ENCODE assay signal across 8 cellular contexts in genomic region chr2:111506936-111507335, GRCh38.
DNase-seq lines count a peak whose midpoint lies in the region; ATAC-seq lines count a peak whose summit lies in the region.
"Not testable (repeated sequence)": the region's sequence is repeated elsewhere in the genome, so short reads cannot be mapped to it uniquely, and the experiment has no call there.

No MANE protein-coding gene starts in this region.

- H3K4me1 Mint-ChIP-seq in T-helper 1 cell treated with Interleukin-12 subunit alpha and Interleukin-12 subunit beta and Interleukin-4 antibody, amounts not matched to agents 30 μg/mL and 1 μg/mL, for 36 hours (ENCODE audit: low read depth): peaks cover 23% of the 10 kb centered on the region
- peaks cover 39% of the 10 kb centered on the region for H3K4me1 Mint-ChIP-seq in activated T-helper 1 cell treated with anti-CD3 and anti-CD28 coated beads, Interleukin-12 subunit alpha, Interleukin-12 subunit beta, Interleukin-2, Interleukin-4 antibody, amounts not matched to agents 30 ng/mL and 10 ng/mL and 1 ng/mL, durations not matched to agents 14 hours and 24 hours and 36 hours (ENCODE audit: low read depth)

- H3K27me3 Mint-ChIP-seq in T-helper 1 cell treated with Interleukin-12 subunit alpha and Interleukin-12 subunit beta and Interleukin-4 antibody, amounts not matched to agents 30 μg/mL and 1 μg/mL, for 36 hours (ENCODE audit: low read depth); activated T-helper 1 cell treated with anti-CD3 and anti-CD28 coated beads, Interleukin-12 subunit alpha, Interleukin-12 subunit beta, Interleukin-2, Interleukin-4 antibody, amounts not matched to agents 30 ng/mL and 10 ng/mL and 1 ng/mL, durations not matched to agents 14 hours and 24 hours and 36 hours (ENCODE audit: insufficient read depth): not testable (repeated sequence)

- H3K4me3 Mint-ChIP-seq in T-helper 1 cell treated with Interleukin-12 subunit alpha and Interleukin-12 subunit beta and Interleukin-4 antibody, amounts not matched to agents 30 μg/mL and 1 μg/mL, for 36 hours: peak overlapping the region; percentile 46
- peak overlapping the region; percentile 58 for H3K4me3 Mint-ChIP-seq in activated T-helper 1 cell treated with anti-CD3 and anti-CD28 coated beads, Interleukin-12 subunit alpha, Interleukin-12 subunit beta, Interleukin-2, Interleukin-4 antibody, amounts not matched to agents 30 ng/mL and 10 ng/mL and 1 ng/mL, durations not matched to agents 14 hours and 24 hours and 36 hours

- intact Hi-C loops in activated T-helper 1 cell treated with anti-CD3 and anti-CD28 coated beads, Interleukin-12 subunit alpha, Interleukin-12 subunit beta, Interleukin-2, Interleukin-4 antibody, amounts not matched to agents 30 ng/mL and 10 ng/mL and 1 ng/mL, durations not matched to agents 14 hours and 24 hours and 36 hours (cut with micrococcal nuclease): not testable (repeated sequence)

- DNase-seq in activated T-helper 1 cell treated with anti-CD3 and anti-CD28 coated beads, Interleukin-12 subunit alpha, Interleukin-12 subunit beta, Interleukin-2, Interleukin-4 antibody, amounts not matched to agents 30 ng/mL and 10 ng/mL and 1 ng/mL, durations not matched to agents 14 hours and 24 hours and 36 hours (ENCODE audit: low spot score): peak; percentile 44
- DNase-seq in stimulated activated CD4-positive, alpha-beta T cell treated with anti-CD3 and anti-CD28 coated beads, Interleukin-15, amount 100 ng/mL, for 24 hours: peak; percentile 59

- H3K27ac Mint-ChIP-seq in T-helper 1 cell treated with Interleukin-12 subunit alpha and Interleukin-12 subunit beta and Interleukin-4 antibody, amounts not matched to agents 30 μg/mL and 1 μg/mL, for 36 hours: peak overlapping the region; percentile 91
- H3K27ac Mint-ChIP-seq in activated T-helper 1 cell treated with anti-CD3 and anti-CD28 coated beads, Interleukin-12 subunit alpha, Interleukin-12 subunit beta, Interleukin-2, Interleukin-4 antibody, amounts not matched to agents 30 ng/mL and 10 ng/mL and 1 ng/mL, durations not matched to agents 14 hours and 24 hours and 36 hours: peak overlapping the region; percentile 87

- ATAC-seq in GM18502 (IDR thresholded peaks at IDR 0.05; ENCODE audit: poor library complexity, unreplicated experiment): peak; percentile 99
- ATAC-seq in GM19328 (IDR thresholded peaks at IDR 0.05; ENCODE audit: unreplicated experiment): peak; percentile 85
- peak; percentile 95 for ATAC-seq in GM21576 (IDR thresholded peaks at IDR 0.05; ENCODE audit: unreplicated experiment)
- ATAC-seq in HG02938 (IDR thresholded peaks at IDR 0.05; ENCODE audit: unreplicated experiment): peak; percentile 98
- ATAC-seq in HG03354 (IDR thresholded peaks at IDR 0.05; ENCODE audit: poor library complexity, severe bottlenecking, unreplicated experiment): peak; percentile 97

- not testable (repeated sequence) for H3K9me3 Mint-ChIP-seq in T-helper 1 cell treated with Interleukin-12 subunit alpha and Interleukin-12 subunit beta and Interleukin-4 antibody, amounts not matched to agents 30 μg/mL and 1 μg/mL, for 36 hours; activated T-helper 1 cell treated with anti-CD3 and anti-CD28 coated beads, Interleukin-12 subunit alpha, Interleukin-12 subunit beta, Interleukin-2, Interleukin-4 antibody, amounts not matched to agents 30 ng/mL and 10 ng/mL and 1 ng/mL, durations not matched to agents 14 hours and 24 hours and 36 hours

- H3K36me3 Mint-ChIP-seq in T-helper 1 cell treated with Interleukin-12 subunit alpha and Interleukin-12 subunit beta and Interleukin-4 antibody, amounts not matched to agents 30 μg/mL and 1 μg/mL, for 36 hours (ENCODE audit: low read depth); activated T-helper 1 cell treated with anti-CD3 and anti-CD28 coated beads, Interleukin-12 subunit alpha, Interleukin-12 subunit beta, Interleukin-2, Interleukin-4 antibody, amounts not matched to agents 30 ng/mL and 10 ng/mL and 1 ng/mL, durations not matched to agents 14 hours and 24 hours and 36 hours (ENCODE audit: low read depth): not testable (repeated sequence)

Comparison
In these comparisons a context has a peak if more than half of its experiments do, and no peak if none do; other contexts are left out.
1. Peak in every context shown above with its lines: DNase-seq and ATAC-seq.